Comparison of ENCODE assay signal across 1 cellular context in the genomic region with DNA sequence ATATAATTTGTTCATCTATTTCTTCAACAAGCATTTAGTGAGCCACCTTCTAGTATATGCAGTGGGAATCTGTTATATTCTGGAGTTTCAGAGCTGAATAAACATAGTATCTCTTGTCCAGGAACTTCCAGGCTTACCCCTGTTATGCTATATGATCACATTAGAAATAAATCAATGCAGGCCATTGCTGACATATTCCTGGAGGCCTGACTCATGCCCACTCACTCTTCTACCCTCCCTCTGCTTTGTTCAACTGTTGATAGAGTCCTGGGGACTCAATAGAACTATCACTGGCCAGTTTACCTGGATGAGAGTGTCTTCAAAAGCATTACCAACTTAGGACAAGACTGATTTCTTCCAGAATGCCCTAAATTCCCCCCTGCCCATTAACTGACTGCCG.
TF ChIP-seq lines count a peak whose summit lies in the region.

No MANE protein-coding gene starts in this region.

TF ChIP-seq in Ishikawa, 13 proteins besides CTCF, POLR2A, EP300 and RAD21 (continued from another document):
- TF ChIP-seq, protein P1, sequence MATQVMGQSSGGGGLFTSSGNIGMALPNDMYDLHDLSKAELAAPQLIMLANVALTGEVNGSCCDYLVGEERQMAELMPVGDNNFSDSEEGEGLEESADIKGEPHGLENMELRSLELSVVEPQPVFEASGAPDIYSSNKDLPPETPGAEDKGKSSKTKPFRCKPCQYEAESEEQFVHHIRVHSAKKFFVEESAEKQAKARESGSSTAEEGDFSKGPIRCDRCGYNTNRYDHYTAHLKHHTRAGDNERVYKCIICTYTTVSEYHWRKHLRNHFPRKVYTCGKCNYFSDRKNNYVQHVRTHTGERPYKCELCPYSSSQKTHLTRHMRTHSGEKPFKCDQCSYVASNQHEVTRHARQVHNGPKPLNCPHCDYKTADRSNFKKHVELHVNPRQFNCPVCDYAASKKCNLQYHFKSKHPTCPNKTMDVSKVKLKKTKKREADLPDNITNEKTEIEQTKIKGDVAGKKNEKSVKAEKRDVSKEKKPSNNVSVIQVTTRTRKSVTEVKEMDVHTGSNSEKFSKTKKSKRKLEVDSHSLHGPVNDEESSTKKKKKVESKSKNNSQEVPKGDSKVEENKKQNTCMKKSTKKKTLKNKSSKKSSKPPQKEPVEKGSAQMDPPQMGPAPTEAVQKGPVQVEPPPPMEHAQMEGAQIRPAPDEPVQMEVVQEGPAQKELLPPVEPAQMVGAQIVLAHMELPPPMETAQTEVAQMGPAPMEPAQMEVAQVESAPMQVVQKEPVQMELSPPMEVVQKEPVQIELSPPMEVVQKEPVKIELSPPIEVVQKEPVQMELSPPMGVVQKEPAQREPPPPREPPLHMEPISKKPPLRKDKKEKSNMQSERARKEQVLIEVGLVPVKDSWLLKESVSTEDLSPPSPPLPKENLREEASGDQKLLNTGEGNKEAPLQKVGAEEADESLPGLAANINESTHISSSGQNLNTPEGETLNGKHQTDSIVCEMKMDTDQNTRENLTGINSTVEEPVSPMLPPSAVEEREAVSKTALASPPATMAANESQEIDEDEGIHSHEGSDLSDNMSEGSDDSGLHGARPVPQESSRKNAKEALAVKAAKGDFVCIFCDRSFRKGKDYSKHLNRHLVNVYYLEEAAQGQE (IDR thresholded peaks at IDR 0.05; ENCODE audit: low read depth) = no peak
- TF ChIP-seq MAX (IDR thresholded peaks at IDR 0.05) = 0 out of 2 replicates have a peak, but pooled peaks have one; percentile 13
- TF ChIP-seq YY1 (IDR thresholded peaks at IDR 0.05; ENCODE audit: low read depth) = no peak
